ENCODE assay signal across 14 cellular contexts in the genomic region with DNA sequence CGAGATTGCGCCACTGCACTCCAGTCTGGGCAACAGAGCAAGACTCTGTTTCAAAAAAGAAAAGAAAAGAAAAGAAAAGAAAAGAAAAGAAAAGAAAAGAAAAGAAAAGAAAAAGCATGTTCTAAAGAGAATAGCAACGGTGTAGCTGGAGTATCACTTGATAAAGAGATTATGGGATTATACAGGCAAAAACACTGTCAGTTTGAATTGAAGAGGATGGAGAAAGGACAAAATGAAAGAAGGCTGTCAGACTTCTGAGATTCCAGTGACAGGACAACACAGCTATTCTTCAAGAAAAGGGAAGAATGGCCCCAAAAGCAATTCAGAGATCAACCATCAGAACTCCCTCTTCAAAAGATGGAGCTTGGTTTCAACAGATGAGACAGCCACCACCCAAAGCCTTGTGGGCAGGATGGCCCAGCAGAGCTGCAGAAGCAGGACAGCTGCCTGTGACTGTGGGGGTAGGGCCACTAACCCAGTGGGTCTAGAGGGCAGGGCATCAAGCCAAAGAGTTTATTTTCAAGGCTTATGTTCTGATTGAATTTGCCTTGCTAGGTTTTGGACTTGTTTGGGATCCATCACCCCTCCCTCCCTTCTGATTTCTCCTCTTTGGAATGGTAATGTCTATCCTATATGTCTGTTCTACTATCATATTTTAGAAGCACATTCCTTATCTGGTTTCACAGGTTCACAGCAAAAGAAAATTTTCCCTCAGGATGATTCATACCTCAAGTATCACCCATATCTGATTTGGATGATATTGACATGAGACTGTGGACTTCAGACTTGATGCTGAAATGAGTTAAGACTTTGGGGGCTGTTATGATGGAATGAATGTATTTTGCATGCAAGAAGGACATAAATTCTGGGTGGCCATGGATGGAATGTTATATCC. TPM values are rescaled to one million over a fixed set of nuclear protein-coding genes. Genes with fewer than 3 reads are reported as not detected.
DNase-seq lines count a peak whose midpoint lies in the region; TF ChIP-seq lines count a peak whose summit lies in the region.
"Had no signal": no experiment of that assay in that cellular context is flagged by ENCODE, and none has a peak within 500 bp of the region (broad histone marks: within the 10 kb centered on the region; RNA-seq: fewer than 3 reads in every experiment).

No MANE protein-coding gene starts in this region.

- TF ChIP-seq CTCF in astrocyte of the spinal cord (IDR thresholded peaks at IDR 0.05; ENCODE audit: low read depth, low read length) (no peak), tibial nerve (IDR thresholded peaks at IDR 0.05) (no peak), spleen (IDR thresholded peaks at IDR 0.05 in 8 of 11, conservative IDR thresholded peaks at IDR 0.05 in 3 of 11) (no peak)

- peaks cover 0 to 16% (median 9%) of the 10 kb centered on the region in 4 donors for H3K4me1 ChIP-seq in tibial nerve
- peaks cover 5 to 49% (median 20%) of the 10 kb centered on the region in 6 donors for H3K4me1 ChIP-seq in spleen

- no peaks in the 10 kb centered on the region for H3K27me3 ChIP-seq in tibial nerve
- no peaks in the 10 kb centered on the region for H3K27me3 ChIP-seq in spleen (replicated peaks in 1 of 7)
- H3K27me3 ChIP-seq: BE2C, neural progenitor cell had no signal

- intact Hi-C loops in posterior vena cava (cut with DNase I) = no loop called here
- intact Hi-C loops in spleen (cut with DNase I; ENCODE audit: low total_unique reads) = no loop called here

- no peak overlapping the region for H3K4me3 ChIP-seq in astrocyte of the spinal cord (ENCODE audit: low read depth, low read length)
- no peak overlapping the region for H3K4me3 ChIP-seq in tibial nerve
- no peak overlapping the region for H3K4me3 ChIP-seq in spleen
- H3K4me3 ChIP-seq: neural progenitor cell, thoracic aorta had no signal

- no peak for TF ChIP-seq POLR2A in tibial nerve (IDR thresholded peaks at IDR 0.05)
- TF ChIP-seq POLR2A in spleen (IDR thresholded peaks at IDR 0.05) = no peak

- DNase-seq in activated CD4-positive, alpha-beta T cell treated with anti-CD3 and anti-CD28 coated beads, Interleukin-2, amount 50 U/mL, for 48 hours = peak; percentile 36 to 51
- no peak for DNase-seq in activated CD4-positive, alpha-beta T cell treated with anti-CD3 and anti-CD28 coated beads, Interleukin-2, amount 50 U/mL, for 1 hour
- peak; percentile 83 for DNase-seq in NCI-H82 treated with DMSO at 0.1 percent for 48 hours (lab: John Stamatoyannopoulos, UW; ENCODE audit: unreplicated experiment)
- peak; percentile 16 for DNase-seq in astrocyte of the spinal cord (ENCODE audit: low read depth, low spot score)
- peak; percentile 57 for DNase-seq in stimulated activated CD8-positive, alpha-beta memory T cell treated with anti-CD3 and anti-CD28 coated beads, Interleukin-4, amount 100 ng/mL, for 48 hours
- DNase-seq in posterior vena cava (ENCODE audit: low spot score) = no peak
- DNase-seq in tibial nerve (ENCODE audit: low spot score in 2 of 2) = no peak
- no peak for DNase-seq in spleen
- DNase-seq: BE2C; islet precursor cell; NCI-H1105; stimulated activated CD4-positive, alpha-beta T cell treated with anti-CD3 and anti-CD28 coated beads, Interleukin-2, amount 100 ng/mL, for 48 hours had no signal

- H3K9me3 ChIP-seq in tibial nerve = peaks cover 0 to 12% (median 0%) of the 10 kb centered on the region in 4 donors
- H3K9me3 ChIP-seq in spleen = peaks cover 0 to 16% (median 14%) of the 10 kb centered on the region in 8 donors
- H3K9me3 ChIP-seq: BE2C, thoracic aorta had no signal

- peaks cover 0 to 48% (median 0%) of the 10 kb centered on the region in 3 donors for H3K36me3 ChIP-seq in tibial nerve
- peaks cover 0 to 68% (median 34%) of the 10 kb centered on the region in 6 donors for H3K36me3 ChIP-seq in spleen

- no peak for TF ChIP-seq EP300 in tibial nerve (IDR thresholded peaks at IDR 0.05)

- WGBS in tibial nerve, 2 donors = 96% methylated on average over 3 of the region's 3 CpGs
- 92 to 100% (median 98%) methylated on average over 3 of the region's 3 CpGs for whole genome bisulfite sequencing in spleen, 5 donors

- no peak overlapping the region for H3K27ac ChIP-seq in tibial nerve
- no peak overlapping the region for H3K27ac ChIP-seq in spleen
- H3K27ac ChIP-seq: neural progenitor cell, thoracic aorta had no signal

- in situ Hi-C loops in astrocyte of the spinal cord (cut with HindIII; ENCODE audit: low sequenced_read_pairs) = no loop called here

RNA-seq across cellular contexts. Expression of gene RFC1, which starts 17.5 kb away (rescaled TPM):
- total RNA-seq in posterior vena cava (10 to 100 TPM; 33.1 to 40.4 TPM), tibial nerve (10 to 100 TPM; 23.3 to 85.9 (median 38.5) TPM), spleen (10 to 100 TPM; 32.5 to 54.9 (median 44.4) TPM)
- 10 to 100 TPM in 2 of 3 donors, 1 to 10 TPM in 1; 8.0 to 11.1 (median 10.9) TPM for polyA plus RNA-seq in spleen

RNA-seq across cellular contexts. Expression of gene KLB, which starts 58.1 kb away (rescaled TPM):
- total RNA-seq in posterior vena cava (not detected), tibial nerve (10 to 100 TPM in 1 of 4 donors, 1 to 10 TPM in 3; 1.6 to 10.2 (median 3.4) TPM), spleen (under 1 TPM in 1 of 7 donors, not detected in 6; 0.03 TPM)
- polyA plus RNA-seq in spleen = not detected
- total RNA-seq: thoracic aorta had no signal

Comparison
In these comparisons a context has a peak if more than half of its experiments do, and no peak if none do; other contexts are left out.
1. DNase-seq: peak in activated CD4-positive, alpha-beta T cell treated with anti-CD3 and anti-CD28 coated beads, Interleukin-2, amount 50 U/mL, for 48 hours (2 of 2), NCI-H82 treated with DMSO at 0.1 percent for 48 hours (single experiment), astrocyte of the spinal cord (single experiment) and stimulated activated CD8-positive, alpha-beta memory T cell treated with anti-CD3 and anti-CD28 coated beads, Interleukin-4, amount 100 ng/mL, for 48 hours (single experiment); none in activated CD4-positive, alpha-beta T cell treated with anti-CD3 and anti-CD28 coated beads, Interleukin-2, amount 50 U/mL, for 1 hour (single experiment), posterior vena cava (single experiment), tibial nerve (0 of 2) and spleen (single experiment).